ENCODE assay signal across 10 cellular contexts in genomic region chr17:17152385-17152784, GRCh38. TPM values are rescaled to one million over a fixed set of nuclear protein-coding genes. Genes with fewer than 3 reads are reported as not detected.
DNase-seq lines count a peak whose midpoint lies in the region; ATAC-seq and TF ChIP-seq lines count a peak whose summit lies in the region.
"Had no signal": no experiment of that assay in that cellular context is flagged by ENCODE, and none has a peak within 500 bp of the region (broad histone marks: within the 10 kb centered on the region; RNA-seq: fewer than 3 reads in every experiment).

No MANE protein-coding gene starts in this region.

- H3K27ac Mint-ChIP-seq in activated naive CD4-positive, alpha-beta T cell treated with anti-CD3 and anti-CD28 coated beads, Interleukin-2, amount 10 ng/mL, durations not matched to agents 7 days and 5 days: peak overlapping the region; percentile 20
- no peak overlapping the region for H3K27ac Mint-ChIP-seq in activated naive CD4-positive, alpha-beta T cell treated with anti-CD3 and anti-CD28 coated beads for 36 hours

- intact Hi-C loops in activated naive CD4-positive, alpha-beta T cell treated with anti-CD3 and anti-CD28 coated beads for 36 hours (cut with micrococcal nuclease): no loop called here

- H3K27me3 ChIP-seq in brain microvascular endothelial cell (replicated peaks): no peaks in the 10 kb centered on the region
- no peaks in the 10 kb centered on the region for H3K27me3 ChIP-seq in upper lobe of left lung
- no peaks in the 10 kb centered on the region for H3K27me3 ChIP-seq in BE2C

- H3K9me3 Mint-ChIP-seq in activated naive CD4-positive, alpha-beta T cell treated with anti-CD3 and anti-CD28 coated beads, Interleukin-2, amount 10 ng/mL, durations not matched to agents 7 days and 5 days: no peaks in the 10 kb centered on the region
- no peaks in the 10 kb centered on the region for H3K9me3 Mint-ChIP-seq in activated naive CD4-positive, alpha-beta T cell treated with anti-CD3 and anti-CD28 coated beads for 36 hours

- no peak for DNase-seq in activated naive CD4-positive, alpha-beta T cell treated with anti-CD3 and anti-CD28 coated beads, Interleukin-2, amount 10 ng/mL, durations not matched to agents 7 days and 5 days
- no peak for DNase-seq in activated naive CD4-positive, alpha-beta T cell treated with anti-CD3 and anti-CD28 coated beads for 36 hours
- DNase-seq in brain microvascular endothelial cell: no peak
- no peak for DNase-seq in left lobe of liver (ENCODE audit: low spot score)
- DNase-seq in upper lobe of left lung: no peak
- DNase-seq in omental fat pad (ENCODE audit: low spot score): no peak
- DNase-seq in BE2C: no peak
- DNase-seq in activated effector memory CD4-positive, alpha-beta T cell treated with anti-CD3 and anti-CD28 coated beads, Interleukin-2, amount 50 U/mL, for 16 hours: no peak
- DNase-seq: NCI-H1436 treated with DMSO at 0.1 percent for 48 hours had no signal

- no peaks in the 10 kb centered on the region for H3K9me3 ChIP-seq in upper lobe of left lung
- no peaks in the 10 kb centered on the region for H3K9me3 ChIP-seq in BE2C
- H3K9me3 ChIP-seq: mucosa of descending colon had no signal

- no peak for TF ChIP-seq EP300 in upper lobe of left lung (IDR thresholded peaks at IDR 0.05)

- H3K27ac ChIP-seq in brain microvascular endothelial cell: peak overlapping the region; percentile 61
- peak overlapping the region in 3 of 4 donors; percentile 40 to 76 (median 57) for H3K27ac ChIP-seq in upper lobe of left lung

- CTCF ChIA-PET in activated naive CD4-positive, alpha-beta T cell treated with anti-CD3 and anti-CD28 coated beads, Interleukin-2, amount 10 ng/mL, durations not matched to agents 7 days and 5 days (lab: Charles Lee): interaction anchor here (3.3 kb wide), 1 partner anchor 9 kb away, joined by 14 read pairs; no protein-coding TSS in a partner anchor
- CTCF ChIA-PET in activated naive CD4-positive, alpha-beta T cell treated with anti-CD3 and anti-CD28 coated beads for 36 hours (lab: Charles Lee): interaction anchor here (1.0 kb wide), 1 partner anchor 25 kb away, joined by 3 read pairs; no protein-coding TSS in a partner anchor

- peaks cover 59% of the 10 kb centered on the region for H3K4me1 Mint-ChIP-seq in activated naive CD4-positive, alpha-beta T cell treated with anti-CD3 and anti-CD28 coated beads, Interleukin-2, amount 10 ng/mL, durations not matched to agents 7 days and 5 days
- peaks cover 49% of the 10 kb centered on the region for H3K4me1 Mint-ChIP-seq in activated naive CD4-positive, alpha-beta T cell treated with anti-CD3 and anti-CD28 coated beads for 36 hours (ENCODE audit: low read depth)

- WGBS in upper lobe of left lung, 2 donors: 71 to 72% methylated on average over 4 of the region's 4 CpGs

- H3K36me3 ChIP-seq in brain microvascular endothelial cell (replicated peaks) (peaks cover 71% of the 10 kb centered on the region), upper lobe of left lung (peaks cover 17 to 94% (median 70%) of the 10 kb centered on the region in 4 donors), BE2C (peaks cover 19% of the 10 kb centered on the region)

- TF ChIP-seq CTCF in brain microvascular endothelial cell (IDR thresholded peaks at IDR 0.05; ENCODE audit: low read depth, low read length, missing control alignments): no peak
- no peak for TF ChIP-seq CTCF in upper lobe of left lung (IDR thresholded peaks at IDR 0.05)
- TF ChIP-seq CTCF in omental fat pad (IDR thresholded peaks at IDR 0.05): no peak
- TF ChIP-seq CTCF in BE2C (IDR thresholded peaks at IDR 0.05; ENCODE audit: low read depth, low read length): no peak

- no peak overlapping the region for H3K4me3 Mint-ChIP-seq in activated naive CD4-positive, alpha-beta T cell treated with anti-CD3 and anti-CD28 coated beads, Interleukin-2, amount 10 ng/mL, durations not matched to agents 7 days and 5 days
- H3K4me3 Mint-ChIP-seq in activated naive CD4-positive, alpha-beta T cell treated with anti-CD3 and anti-CD28 coated beads for 36 hours: no peak overlapping the region

- in situ Hi-C loops in brain microvascular endothelial cell (cut with HindIII; ENCODE audit: low pct_ligation_motif_present, low sequenced_read_pairs): no loop called here

- no peak for TF ChIP-seq POLR2A in upper lobe of left lung (IDR thresholded peaks at IDR 0.05)

- H3K4me3 ChIP-seq in brain microvascular endothelial cell (ENCODE audit: low read depth, low read length) (no peak overlapping the region), upper lobe of left lung (no peak overlapping the region), BE2C (ENCODE audit: low read depth, low read length) (no peak overlapping the region)
- H3K4me3 ChIP-seq: mucosa of descending colon had no signal

- H3K27me3 Mint-ChIP-seq in activated naive CD4-positive, alpha-beta T cell treated with anti-CD3 and anti-CD28 coated beads, Interleukin-2, amount 10 ng/mL, durations not matched to agents 7 days and 5 days: no peaks in the 10 kb centered on the region
- no peaks in the 10 kb centered on the region for H3K27me3 Mint-ChIP-seq in activated naive CD4-positive, alpha-beta T cell treated with anti-CD3 and anti-CD28 coated beads for 36 hours (ENCODE audit: low read depth)

- H3K4me1 ChIP-seq in upper lobe of left lung (peaks cover 12 to 21% (median 18%) of the 10 kb centered on the region in 4 donors), BE2C (no peaks in the 10 kb centered on the region)

- ATAC-seq in left lobe of liver (peak; percentile 2), upper lobe of left lung (ENCODE audit: low FRiP score in 2 of 2) (no peak), omental fat pad (ENCODE audit: low FRiP score) (no peak)

- peaks cover 57% of the 10 kb centered on the region for H3K36me3 Mint-ChIP-seq in activated naive CD4-positive, alpha-beta T cell treated with anti-CD3 and anti-CD28 coated beads, Interleukin-2, amount 10 ng/mL, durations not matched to agents 7 days and 5 days
- peaks cover 24% of the 10 kb centered on the region for H3K36me3 Mint-ChIP-seq in activated naive CD4-positive, alpha-beta T cell treated with anti-CD3 and anti-CD28 coated beads for 36 hours (ENCODE audit: low read depth)

RNA-seq across cellular contexts. Expression of gene PLD6, which starts 53.7 kb away (rescaled TPM):
- total RNA-seq in activated naive CD4-positive, alpha-beta T cell treated with anti-CD3 and anti-CD28 coated beads for 36 hours: 1 to 10 TPM; 5.3 to 5.4 TPM
- 4.2 TPM for total RNA-seq in left lobe of liver
- 1 to 10 TPM; 2.3 to 5.0 (median 3.4) TPM for total RNA-seq in upper lobe of left lung
- 10 to 100 TPM in 1 of 4 donors, 1 to 10 TPM in 3; 1.9 to 14.1 (median 6.5) TPM for total RNA-seq in omental fat pad
- 22.4 TPM for polyA plus RNA-seq in BE2C (2012; ENCODE audit: insufficient read depth, insufficient read length, low read depth)
